In genomic region chr20:40668449-40669228, GRCh38 we compare ENCODE assay signal across 20 cellular contexts. TPM values are rescaled to one million over a fixed set of nuclear protein-coding genes. Genes with fewer than 3 reads are reported as not detected.
DNase-seq lines count a peak whose midpoint lies in the region; ATAC-seq, FAIRE-seq and TF ChIP-seq lines count a peak whose summit lies in the region.
"Had no signal": no experiment of that assay in that cellular context is flagged by ENCODE, and none has a peak within 500 bp of the region (broad histone marks: within the 10 kb centered on the region; RNA-seq: fewer than 3 reads in every experiment).

No MANE protein-coding gene starts in this region.

- no peaks in the 10 kb centered on the region for H3K9me1 ChIP-seq in keratinocyte (ENCODE audit: control insufficient read depth, extremely low read depth, insufficient read depth, low read length)

- TF ChIP-seq CTCF in A549 (IDR thresholded peaks at IDR 0.05) (no peak), keratinocyte (optimal IDR thresholded peaks at IDR 0.05 in 1 of 3, IDR thresholded peaks at IDR 0.05 in 1 of 3, conservative IDR thresholded peaks at IDR 0.05 in 1 of 3; ENCODE audit: extremely low read depth in 1 of 3, insufficient read depth in 2 of 3, low read length in 3 of 3) (no peak), MM.1S (IDR thresholded peaks at IDR 0.05; ENCODE audit: low read length) (no peak)

- peak; percentile 65 to 67; a peak in 5 of 6 replicates for ATAC-seq in A549
- no peak for ATAC-seq in GM19328 (IDR thresholded peaks at IDR 0.05; ENCODE audit: unreplicated experiment)
- ATAC-seq: activated naive CD8-positive, alpha-beta T cell treated with anti-CD3 and anti-CD28 coated beads, Interleukin-2, amount 50 U/mL, for 24 hours; activated T-helper 17 cell treated with anti-CD3 and anti-CD28 coated beads, Interleukin-2, amount 50 U/mL, for 72 hours had no signal

- POLR2A ChIA-PET in A549 (lab: Yijun Ruan, JAX) = no interaction called here

- no peak for TF ChIP-seq RAD21 in A549 (conservative IDR thresholded peaks at IDR 0.05 in 1 of 2, IDR thresholded peaks at IDR 0.05 in 1 of 2)

- H3K27me3 ChIP-seq in keratinocyte (ENCODE audit: control insufficient read depth, extremely low read depth, insufficient read depth, low read length) (peaks cover 4% of the 10 kb centered on the region), MM.1S (replicated peaks; ENCODE audit: insufficient read depth, low read length) (no peaks in the 10 kb centered on the region)

- H2AFZ ChIP-seq in keratinocyte (ENCODE audit: control insufficient read depth, low read length) = no peak overlapping the region
- H2AFZ ChIP-seq in MM.1S (ENCODE audit: low read length) = no peak overlapping the region

- H3K36me3 ChIP-seq in keratinocyte (ENCODE audit: control insufficient read depth in 2 of 2, extremely low read depth in 1 of 2, insufficient read depth in 2 of 2, low read length in 2 of 2) (no peaks in the 10 kb centered on the region), MM.1S (replicated peaks; ENCODE audit: insufficient read depth, low read length) (no peaks in the 10 kb centered on the region)
- H3K36me3 ChIP-seq: cardiac muscle cell, neutrophil, stomach had no signal

- H3K9ac ChIP-seq in keratinocyte (ENCODE audit: control insufficient read depth, extremely low read depth, insufficient read depth, low read length) = no peak overlapping the region
- H3K9ac ChIP-seq in MM.1S (ENCODE audit: low read length) = no peak overlapping the region

- DNase-seq in A549 (ENCODE audit: low read depth in 1 of 2, low spot score in 1 of 2) (peak in 1 of 2 experiments; percentile 45), HK-2 (ENCODE audit: unreplicated experiment) (peak; percentile 22), SW480 (ENCODE audit: low spot score) (peak; percentile 60), keratinocyte (ENCODE audit: low read depth, low spot score) (no peak), midbrain (lab: John Stamatoyannopoulos, UW) (no peak), caudate nucleus (lab: John Stamatoyannopoulos, UW) (no peak), MM.1S (no peak)
- DNase-seq: activated CD8-positive, alpha-beta memory T cell treated with anti-CD3 and anti-CD28 coated beads for 24 hours; activated naive CD8-positive, alpha-beta T cell treated with anti-CD3 and anti-CD28 coated beads, Interleukin-2, amount 50 U/mL, for 24 hours; CD4-positive, CD25-positive, alpha-beta regulatory T cell; effector memory CD4-positive, alpha-beta T cell; HFFc6; kidney; NCI-H1092; stomach had no signal

- no peaks in the 10 kb centered on the region for H3K9me2 ChIP-seq in MM.1S (replicated peaks; ENCODE audit: insufficient read depth, low read length)

- TF ChIP-seq EP300 in A549 (IDR thresholded peaks at IDR 0.05) = no peak

- CTCF ChIA-PET in A549 (lab: Yijun Ruan, JAX) = interaction anchor here (1.0 to 1.9 kb wide), 4 partner anchors 15 to 22 kb away, joined by 3 to 7 read pairs (median 4); partner anchors contain the start of gene MAFB

- no peaks in the 10 kb centered on the region for H4K20me1 ChIP-seq in keratinocyte (ENCODE audit: control insufficient read depth, extremely low read depth, insufficient read depth, low read length)
- no peaks in the 10 kb centered on the region for H4K20me1 ChIP-seq in MM.1S (ENCODE audit: insufficient read depth, low read length)

- H3K27ac ChIP-seq in A549 (peak overlapping the region in 1 of 2 experiments; percentile 11; a peak in 2 of 6 replicates), keratinocyte (ENCODE audit: control insufficient read depth, insufficient read depth, low read length) (no peak overlapping the region), caudate nucleus (ENCODE audit: low read depth, low read length) (no peak overlapping the region), MM.1S (ENCODE audit: low read length) (no peak overlapping the region)
- H3K27ac ChIP-seq: cardiac muscle cell, neutrophil, stomach had no signal

- no peak overlapping the region for H3K4me3 ChIP-seq in A549
- no peak overlapping the region for H3K4me3 ChIP-seq in keratinocyte (ENCODE audit: control insufficient read depth in 2 of 3, extremely low read depth in 1 of 3, insufficient read depth in 2 of 3, low read depth in 1 of 3, low read length in 3 of 3)
- no peak overlapping the region for H3K4me3 ChIP-seq in MM.1S (ENCODE audit: low read length)
- H3K4me3 ChIP-seq: cardiac muscle cell, stomach had no signal

- H3K79me2 ChIP-seq in keratinocyte (ENCODE audit: control insufficient read depth, insufficient read depth, low read length) = no peaks in the 10 kb centered on the region
- no peaks in the 10 kb centered on the region for H3K79me2 ChIP-seq in MM.1S (ENCODE audit: low read length)

- H3K4me1 ChIP-seq in A549 (peaks cover 19% of the 10 kb centered on the region; the same call in 2 of the 3 replicates), keratinocyte (ENCODE audit: control insufficient read depth, extremely low read depth, insufficient read depth, low read length) (peaks cover 9% of the 10 kb centered on the region), MM.1S (ENCODE audit: low read length) (no peaks in the 10 kb centered on the region)

- dilution Hi-C loops in keratinocyte (cut with MboI; ENCODE audit: extremely low pct_ligation_motif_present, low sequenced_read_pairs) = loop anchor here (25.0 kb wide), 1 partner anchor 181 kb away; no protein-coding TSS in a partner anchor

- WGBS in A549 (ENCODE audit: missing lambda C conversion rate) = 46% methylated on average over 7 of the region's 7 CpGs

- no peaks in the 10 kb centered on the region for H3F3A ChIP-seq in MM.1S (ENCODE audit: insufficient read depth, low read length)

- no peak for TF ChIP-seq POLR2A in A549 (IDR thresholded peaks at IDR 0.05; ENCODE audit: low read length)

- FAIRE-seq in A549 (lab: Jason Lieb, UNC) (no peak), keratinocyte (lab: Jason Lieb, UNC) (peak; percentile 48)
- FAIRE-seq: A204.1, kidney had no signal

- H3K4me2 ChIP-seq in A549 (peak overlapping the region; percentile 31), keratinocyte (ENCODE audit: control insufficient read depth, extremely low read depth, insufficient read depth, low read depth, low read length) (no peak overlapping the region), MM.1S (ENCODE audit: low read depth, low read length) (no peak overlapping the region)

- H3K9me3 ChIP-seq in A549 (no peaks in the 10 kb centered on the region), keratinocyte (ENCODE audit: control insufficient read depth, low read depth, low read length) (no peaks in the 10 kb centered on the region), MM.1S (replicated peaks; ENCODE audit: insufficient read depth, low read length) (no peaks in the 10 kb centered on the region)
- H3K9me3 ChIP-seq: neutrophil, stomach had no signal

TF ChIP-seq in A549, 52 proteins besides CTCF, POLR2A, EP300 and RAD21:
- TF ChIP-seq USF2 (IDR thresholded peaks at IDR 0.05) = peak; percentile 7; the same call in 1 of the 2 replicates
- TF ChIP-seq GATA3 (IDR thresholded peaks at IDR 0.05; ENCODE audit: borderline replicate concordance) = peak; percentile 51; the same call in 1 of the 2 replicates
- TF ChIP-seq HOXB5 (CRISPR knock-in tag; IDR thresholded peaks at IDR 0.05) = no peak
TF ChIP-seq in A549: peak in this region for 2.

RNA-seq across cellular contexts. Expression of gene MAFB, which starts 20.4 kb away (rescaled TPM):
- polyA plus RNA-seq in A549 (2011; rRNA removed) (0.04 TPM in 1 of 2 replicates, not detected in the other), A549 (2017; fragmentation: RNase III; extraction: RNeasy Plus Mini Kit Qiagen cat#74134 plus additional on column Dnase treatment) (not detected in 3 replicates), keratinocyte (0.70 to 3.9 TPM (median 1.7 TPM) in 3 replicates)
- polyA plus RNA-seq in A549 (2012; cell fraction: cytosol; rRNA removed) = 0.01 TPM in 1 of 2 replicates, not detected in the other
- 0.02 and 0.04 TPM in 2 replicates for polyA plus RNA-seq in A549 (2012; cell fraction: nucleus; rRNA removed)
- not detected in 2 replicates for polyA minus RNA-seq in A549 (2011; rRNA and poly(A)+ RNA removed)
- 12.1 TPM for polyA plus RNA-seq in keratinocyte (2011; ENCODE audit: low read depth)
- 2.1 and 2.4 TPM in 2 replicates for polyA plus RNA-seq in keratinocyte (2011; cell fraction: cytosol; rRNA removed)
- polyA plus RNA-seq in keratinocyte (2011; cell fraction: nucleus; rRNA removed) = 6.7 and 7.5 TPM in 2 replicates
- polyA plus RNA-seq in keratinocyte (2012; ENCODE audit: low replicate concordance) = 1.3 and 16.8 TPM in 2 replicates
- polyA minus RNA-seq in keratinocyte = 0.85 to 3.0 TPM (median 1.5 TPM) in 3 replicates
- 4.0 TPM for polyA minus RNA-seq in keratinocyte (2011; cell fraction: cytosol; rRNA and poly(A)+ RNA removed)
- polyA minus RNA-seq in keratinocyte (2011; cell fraction: nucleus; rRNA and poly(A)+ RNA removed) = 6.1 and 6.8 TPM in 2 replicates

Comparison
In these comparisons a context has a peak if more than half of its experiments do, and no peak if none do; other contexts are left out.
1. DNase-seq: peak in HK-2 (single experiment) and SW480 (single experiment); none in keratinocyte (single experiment), midbrain (single experiment), caudate nucleus (0 of 61) and MM.1S (single experiment).